14 cellular contexts compared by ENCODE assay signal in the genomic region with DNA sequence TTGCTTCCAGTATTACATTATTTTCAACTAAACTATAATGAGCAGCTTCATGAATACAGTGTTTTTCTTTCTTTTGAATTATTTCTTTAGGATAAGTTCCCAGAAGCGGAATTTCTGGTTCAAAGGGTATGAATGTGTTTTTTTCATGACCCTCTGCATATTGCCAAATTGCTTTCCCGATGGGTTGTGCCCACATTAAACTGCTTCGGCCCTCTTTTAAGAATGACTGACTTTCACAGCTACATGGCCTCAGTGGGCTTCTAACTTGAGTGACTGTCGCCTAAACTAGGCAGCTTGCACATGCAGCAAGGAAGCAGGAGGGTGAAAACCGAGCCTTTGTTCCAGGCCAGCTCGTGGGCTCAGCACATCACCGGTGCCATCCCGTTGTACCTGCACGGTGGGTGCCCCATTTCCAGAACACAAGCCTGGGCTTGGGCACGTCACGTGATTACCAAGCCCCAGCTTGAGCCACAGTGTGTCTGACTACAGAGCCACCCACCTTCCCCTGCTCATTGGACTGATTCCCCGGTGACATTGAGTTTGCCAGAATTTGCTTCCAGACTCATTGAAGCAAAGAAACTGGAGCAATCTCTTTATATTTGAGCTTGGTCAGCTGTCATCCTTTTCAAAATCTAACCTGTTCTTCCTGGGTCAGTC.
DNase-seq lines count a peak whose midpoint lies in the region; ATAC-seq and TF ChIP-seq lines count a peak whose summit lies in the region.
"Had no signal": no experiment of that assay in that cellular context is flagged by ENCODE, and none has a peak within 500 bp of the region (broad histone marks: within the 10 kb centered on the region; RNA-seq: fewer than 3 reads in every experiment).

No MANE protein-coding gene starts in this region.

- H3K4me1 Mint-ChIP-seq in WTC11 (no peaks in the 10 kb centered on the region), CD14-positive monocyte (peaks cover 21% of the 10 kb centered on the region)
- H3K4me1 Mint-ChIP-seq in dendritic cell treated with granulocyte-macrophage colony-stimulating factor and Interleukin-4, amounts not matched to agents 40 ng/mL and 50 ng/mL, for 4 days (ENCODE audit: low read depth) = peaks cover 42% of the 10 kb centered on the region
- peaks cover 34% of the 10 kb centered on the region for H3K4me1 Mint-ChIP-seq in stimulated activated memory B cell treated with anti-CD40 and anti-IgM and Interleukin-4, amounts not matched to agents 10 μg/mL and 1 μg/mL and 100 μg/mL, for 72 hours

- CTCF ChIA-PET in WTC11 (lab: Charles Lee) = no interaction called here

- H3K27me3 Mint-ChIP-seq in WTC11 (ENCODE audit: low read depth) (no peaks in the 10 kb centered on the region), CD14-positive monocyte (ENCODE audit: low read depth in 3 of 3) (peaks cover 5 to 12% (median 12%) of the 10 kb centered on the region in 3 donors)
- peaks cover 11% of the 10 kb centered on the region for H3K27me3 Mint-ChIP-seq in dendritic cell treated with granulocyte-macrophage colony-stimulating factor and Interleukin-4, amounts not matched to agents 40 ng/mL and 50 ng/mL, for 4 days
- H3K27me3 Mint-ChIP-seq in stimulated activated memory B cell treated with anti-CD40 and anti-IgM and Interleukin-4, amounts not matched to agents 10 μg/mL and 1 μg/mL and 100 μg/mL, for 72 hours = no peaks in the 10 kb centered on the region
- H3K27me3 Mint-ChIP-seq: activated T-cell treated with anti-CD3 and anti-CD28 coated beads, Interleukin-2, amount 50 U/mL, for 24 hours; CD4-positive, CD25-positive, alpha-beta regulatory T cell had no signal

- ATAC-seq in WTC11 (no peak), GM19023 (IDR thresholded peaks at IDR 0.05; ENCODE audit: unreplicated experiment) (no peak)
- ATAC-seq in stimulated activated memory B cell treated with anti-CD40 and anti-IgM and Interleukin-4, amounts not matched to agents 10 μg/mL and 1 μg/mL and 100 μg/mL, for 72 hours = no peak

- H3K4me3 Mint-ChIP-seq in WTC11 (no peak overlapping the region), CD14-positive monocyte (no peak overlapping the region)
- no peak overlapping the region for H3K4me3 Mint-ChIP-seq in dendritic cell treated with granulocyte-macrophage colony-stimulating factor and Interleukin-4, amounts not matched to agents 40 ng/mL and 50 ng/mL, for 4 days
- H3K4me3 Mint-ChIP-seq in stimulated activated memory B cell treated with anti-CD40 and anti-IgM and Interleukin-4, amounts not matched to agents 10 μg/mL and 1 μg/mL and 100 μg/mL, for 72 hours = no peak overlapping the region
- H3K4me3 Mint-ChIP-seq: activated T-cell treated with anti-CD3 and anti-CD28 coated beads, Interleukin-2, amount 50 U/mL, for 24 hours; CD4-positive, CD25-positive, alpha-beta regulatory T cell had no signal

- no peaks in the 10 kb centered on the region for H3K9me3 ChIP-seq in KOPT-K1 (ENCODE audit: insufficient read depth, low read length, poor library complexity, severe bottlenecking)

- H3K36me3 ChIP-seq in KOPT-K1 (ENCODE audit: insufficient read depth, low read length) = peaks cover 13% of the 10 kb centered on the region

- no peaks in the 10 kb centered on the region for H3K36me3 Mint-ChIP-seq in WTC11
- peaks cover 87% of the 10 kb centered on the region for H3K36me3 Mint-ChIP-seq in dendritic cell treated with granulocyte-macrophage colony-stimulating factor and Interleukin-4, amounts not matched to agents 40 ng/mL and 50 ng/mL, for 4 days (ENCODE audit: low read depth)
- H3K36me3 Mint-ChIP-seq in stimulated activated memory B cell treated with anti-CD40 and anti-IgM and Interleukin-4, amounts not matched to agents 10 μg/mL and 1 μg/mL and 100 μg/mL, for 72 hours = peaks cover 84% of the 10 kb centered on the region
- peaks cover 78 to 86% of the 10 kb centered on the region in 2 donors for H3K36me3 Mint-ChIP-seq in CD14-positive monocyte

- TF ChIP-seq CTCF in WTC11 (IDR thresholded peaks at IDR 0.05) (no peak), CD14-positive monocyte (IDR thresholded peaks at IDR 0.05) (no peak)

- intact Hi-C loops in dendritic cell treated with granulocyte-macrophage colony-stimulating factor and Interleukin-4, amounts not matched to agents 40 ng/mL and 50 ng/mL, for 4 days (cut with micrococcal nuclease) = no loop called here
- intact Hi-C loops in CD14-positive monocyte (cut with micrococcal nuclease) = no loop called here

- POLR2A ChIA-PET in WTC11 (lab: Charles Lee) = no interaction called here

- H3K9me3 Mint-ChIP-seq in WTC11 = no peaks in the 10 kb centered on the region
- H3K9me3 Mint-ChIP-seq in dendritic cell treated with granulocyte-macrophage colony-stimulating factor and Interleukin-4, amounts not matched to agents 40 ng/mL and 50 ng/mL, for 4 days = no peaks in the 10 kb centered on the region
- no peaks in the 10 kb centered on the region for H3K9me3 Mint-ChIP-seq in stimulated activated memory B cell treated with anti-CD40 and anti-IgM and Interleukin-4, amounts not matched to agents 10 μg/mL and 1 μg/mL and 100 μg/mL, for 72 hours
- H3K9me3 Mint-ChIP-seq in CD14-positive monocyte = no peaks in the 10 kb centered on the region
- H3K9me3 Mint-ChIP-seq: activated T-cell treated with anti-CD3 and anti-CD28 coated beads, Interleukin-2, amount 50 U/mL, for 24 hours; CD4-positive, CD25-positive, alpha-beta regulatory T cell had no signal

- peak overlapping the region; percentile 64 for H3K27ac ChIP-seq in KOPT-K1 (ENCODE audit: low read depth, low read length, poor library complexity, severe bottlenecking)
- H3K27ac ChIP-seq: KMS-11, SK-N-MC, VCaP had no signal

- DNase-seq in WTC11 (ENCODE audit: low spot score) = no peak
- DNase-seq in CD14-positive monocyte (ENCODE audit: low spot score) = no peak
- DNase-seq in DMS153 treated with DMSO at 0.1 percent for 48 hours (lab: John Stamatoyannopoulos, UW; ENCODE audit: unreplicated experiment) = no peak
- DNase-seq: activated T-cell treated with anti-CD3 and anti-CD28 coated beads, Interleukin-2, amount 50 U/mL, for 24 hours; CD4-positive, CD25-positive, alpha-beta regulatory T cell; islet precursor cell; NCI-H187 had no signal

- H3K27ac Mint-ChIP-seq in WTC11 (0 out of 2 replicates have a peak overlapping the region, but pooled peaks have one; percentile 46), CD14-positive monocyte (no peak overlapping the region)
- peak overlapping the region; percentile 56 for H3K27ac Mint-ChIP-seq in dendritic cell treated with granulocyte-macrophage colony-stimulating factor and Interleukin-4, amounts not matched to agents 40 ng/mL and 50 ng/mL, for 4 days
- peak overlapping the region; percentile 55 for H3K27ac Mint-ChIP-seq in stimulated activated memory B cell treated with anti-CD40 and anti-IgM and Interleukin-4, amounts not matched to agents 10 μg/mL and 1 μg/mL and 100 μg/mL, for 72 hours
- H3K27ac Mint-ChIP-seq: CD4-positive, CD25-positive, alpha-beta regulatory T cell had no signal

TF ChIP-seq in WTC11, 78 proteins besides CTCF, POLR2A, EP300 and RAD21:
- TF ChIP-seq ZNF121 (CRISPR knock-in tag; IDR thresholded peaks at IDR 0.05) (no peak), NFE2L1 (CRISPR knock-in tag; IDR thresholded peaks at IDR 0.05) (no peak)
- TF ChIP-seq, protein P1, sequence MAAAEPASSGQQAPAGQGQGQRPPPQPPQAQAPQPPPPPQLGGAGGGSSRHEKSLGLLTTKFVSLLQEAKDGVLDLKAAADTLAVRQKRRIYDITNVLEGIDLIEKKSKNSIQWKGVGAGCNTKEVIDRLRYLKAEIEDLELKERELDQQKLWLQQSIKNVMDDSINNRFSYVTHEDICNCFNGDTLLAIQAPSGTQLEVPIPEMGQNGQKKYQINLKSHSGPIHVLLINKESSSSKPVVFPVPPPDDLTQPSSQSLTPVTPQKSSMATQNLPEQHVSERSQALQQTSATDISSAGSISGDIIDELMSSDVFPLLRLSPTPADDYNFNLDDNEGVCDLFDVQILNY (CRISPR knock-in tag; IDR thresholded peaks at IDR 0.05) = no peak

Comparison
In these comparisons a context has a peak if more than half of its experiments do, and no peak if none do; other contexts are left out.
1. H3K27ac Mint-ChIP-seq: peak in WTC11 (single experiment), dendritic cell treated with granulocyte-macrophage colony-stimulating factor and Interleukin-4, amounts not matched to agents 40 ng/mL and 50 ng/mL, for 4 days (single experiment) and stimulated activated memory B cell treated with anti-CD40 and anti-IgM and Interleukin-4, amounts not matched to agents 10 μg/mL and 1 μg/mL and 100 μg/mL, for 72 hours (single experiment); none in CD14-positive monocyte (0 of 7).